Comparison of ENCODE assay signal across 8 cellular contexts in genomic region chr16:4693296-4693955, GRCh38. TPM values are rescaled to one million over a fixed set of nuclear protein-coding genes. Genes with fewer than 3 reads are reported as not detected.
A peak's percentile ranks its signal among the peaks of the same experiment; 100 is the strongest.
DNase-seq lines count a peak whose midpoint lies in the region; ATAC-seq, FAIRE-seq and TF ChIP-seq lines count a peak whose summit lies in the region.

NUDT16L1 (plus strand) TSS chr16:4693562; CDS start chr16:4693727, 165 bp downstream.

- peak within 1 kb of the TSS; percentile 86 to 92; a peak in 3 of 4 replicates for H4K8ac ChIP-seq in IMR-90 (ENCODE audit: low read depth in 2 of 2, low read length in 2 of 2)

- CTCF ChIA-PET in IMR-90 (lab: Yijun Ruan, JAX) (no interaction called here), OCI-LY7 (lab: Charles Lee; ENCODE audit: unreplicated experiment) (no interaction called here), endothelial cell of umbilical vein (lab: Charles Lee) (no interaction called here)

- H3K4me3 ChIP-seq in IMR-90 (ENCODE audit: insufficient read depth, low read depth, low read length) (peak within 1 kb of the TSS; percentile 89), OCI-LY7 (ENCODE audit: low read depth, low read length, poor library complexity, severe bottlenecking) (peak within 1 kb of the TSS; percentile 90), endothelial cell of umbilical vein (replicated peaks in 1 of 3; ENCODE audit: insufficient read depth in 1 of 3, low read depth in 1 of 3, low read length in 3 of 3) (peak within 1 kb of the TSS; percentile 66 to 93 (median 79))

- intact Hi-C loops in IMR-90 (cut with micrococcal nuclease) (no loop called here), OCI-LY7 (cut with micrococcal nuclease; ENCODE audit: unreplicated experiment) (loop anchor here (2.0 kb wide), 1 partner anchor 41 kb away; the partner anchor contains the start of genes ANKS3 and DNAAF8), endothelial cell of umbilical vein (cut with micrococcal nuclease) (loop anchor here (1.0 to 2.0 kb wide), 3 partner anchors 41 to 263 kb away; partner anchors contain the start of genes ANKS3, DNAAF8 and MGRN1)

- ATAC-seq in GM21528 (IDR thresholded peaks at IDR 0.05; ENCODE audit: low FRiP score, unreplicated experiment) = peak; percentile 87
- peak; percentile 92 for ATAC-seq in IMR-90 (ENCODE audit: low read depth)

- peak within 1 kb of the TSS; percentile 79; the same call in 1 of the 2 replicates for H3K14ac ChIP-seq in IMR-90 (replicated peaks; ENCODE audit: low read depth, low read length)

- H3K9me1 ChIP-seq in IMR-90 (ENCODE audit: insufficient read depth, low read length) = peaks cover 5% of the 10 kb centered on the region; the same call in 1 of the 2 replicates
- no peaks in the 10 kb centered on the region for H3K9me1 ChIP-seq in endothelial cell of umbilical vein (replicated peaks; ENCODE audit: control insufficient read depth, extremely low read depth, insufficient read depth, low read length)

- H3K18ac ChIP-seq in IMR-90 (ENCODE audit: low read depth, low read length) = no peak within 1 kb of the TSS

- BruUV-seq in IMR-90 (replicated peaks; lab: Mats Ljungman, UMichigan) (no TSS peak), OCI-LY7 (replicated peaks; lab: Mats Ljungman, UMichigan) (no TSS peak), endothelial cell of umbilical vein (replicated peaks; lab: Mats Ljungman, UMichigan) (TSS peak; percentile 17)

- H4K5ac ChIP-seq in IMR-90 (ENCODE audit: low read depth, low read length) = peak within 1 kb of the TSS; percentile 50; the same call in 1 of the 2 replicates

- TF ChIP-seq POLR2A in IMR-90 (IDR thresholded peaks at IDR 0.05; ENCODE audit: low read depth, low read length) (no peak; the same call in 1 of the 2 replicates), endothelial cell of umbilical vein (IDR thresholded peaks at IDR 0.05; ENCODE audit: low read depth, low read length) (peak; percentile 78)

- peak within 1 kb of the TSS; percentile 96 for H2AK5ac ChIP-seq in IMR-90 (ENCODE audit: low read depth, low read length)

- peaks cover 17% of the 10 kb centered on the region for H4K20me1 ChIP-seq in IMR-90 (ENCODE audit: insufficient read depth, low read length)
- H4K20me1 ChIP-seq in OCI-LY7 (ENCODE audit: insufficient read depth, low read length) = 0 out of 2 replicates have a peak, but pooled peaks cover 4% of the 10 kb centered on the region
- H4K20me1 ChIP-seq in endothelial cell of umbilical vein (replicated peaks; ENCODE audit: control insufficient read depth, extremely low read depth, insufficient read depth, low read length) = no peaks in the 10 kb centered on the region

- peak; percentile 94 for FAIRE-seq in endothelial cell of umbilical vein (lab: Jason Lieb, UNC)

- in situ Hi-C loops in IMR-90 (cut with MboI; ENCODE audit: low sequenced_read_pairs) = no loop called here

- H2BK15ac ChIP-seq in IMR-90 (ENCODE audit: low read depth, low read length) = no peak within 1 kb of the TSS

- peak within 1 kb of the TSS; percentile 49 for H2BK5ac ChIP-seq in IMR-90 (ENCODE audit: low read depth, low read length, poor library complexity, severe bottlenecking)

- H2AFZ ChIP-seq in IMR-90 (replicated peaks; ENCODE audit: low read length, poor library complexity) (peak within 1 kb of the TSS; percentile 96), OCI-LY7 (ENCODE audit: low read length) (peak within 1 kb of the TSS; percentile 59), endothelial cell of umbilical vein (ENCODE audit: low read depth, low read length) (peak within 1 kb of the TSS; percentile 87)

- TF ChIP-seq CTCF in IMR-90 (conservative IDR thresholded peaks at IDR 0.05; ENCODE audit: low read depth, low read length) = peak; percentile 45; the same call in 1 of the 2 replicates
- TF ChIP-seq CTCF in OCI-LY7 (conservative IDR thresholded peaks at IDR 0.05; ENCODE audit: low read length) = 0 out of 2 replicates have a peak, but pooled peaks have one; percentile 36
- peak in 1 of 2 donors; percentile 19 for TF ChIP-seq CTCF in endothelial cell of umbilical vein (IDR thresholded peaks at IDR 0.05; ENCODE audit: extremely low read depth in 1 of 2, insufficient read depth in 1 of 2, low read depth in 1 of 2, low read length in 2 of 2)

- H3K36me3 ChIP-seq in IMR-90 (ENCODE audit: control insufficient read depth, insufficient read depth, low read length) (peaks cover 37% of the 10 kb centered on the region), OCI-LY7 (ENCODE audit: insufficient read depth, low read length) (peaks cover 29% of the 10 kb centered on the region; the same call in 1 of the 2 replicates), endothelial cell of umbilical vein (ENCODE audit: control insufficient read depth in 2 of 2, extremely low read depth in 1 of 2, insufficient read depth in 2 of 2, low read length in 2 of 2) (peaks cover 0 to 24% of the 10 kb centered on the region in 2 experiments)

- peak within 1 kb of the TSS; percentile 85 for H3K4ac ChIP-seq in IMR-90 (ENCODE audit: low read depth, low read length)

- H3K9me3 ChIP-seq in IMR-90 (ENCODE audit: control insufficient read depth, insufficient read depth, low read length) (no peaks in the 10 kb centered on the region), OCI-LY7 (ENCODE audit: low read length) (no peaks in the 10 kb centered on the region), endothelial cell of umbilical vein (replicated peaks; ENCODE audit: control insufficient read depth, insufficient read depth, low read length) (no peaks in the 10 kb centered on the region)

- H3K27ac ChIP-seq in IMR-90 (ENCODE audit: insufficient read depth, low read length) (peak within 1 kb of the TSS; percentile 84), OCI-LY7 (ENCODE audit: low read depth, low read length, poor library complexity, severe bottlenecking) (peak within 1 kb of the TSS; percentile 44), endothelial cell of umbilical vein (ENCODE audit: insufficient read depth, low read depth, low read length) (peak within 1 kb of the TSS; percentile 32)

- H3K27me3 ChIP-seq in IMR-90 (ENCODE audit: control insufficient read depth, insufficient read depth, low read length) (no peaks in the 10 kb centered on the region), endothelial cell of umbilical vein (ENCODE audit: control insufficient read depth in 2 of 2, insufficient read depth in 2 of 2, low read length in 2 of 2) (no peaks in the 10 kb centered on the region)

- H3K4me1 ChIP-seq in IMR-90 (ENCODE audit: control insufficient read depth, insufficient read depth, low read length) (peaks cover 7% of the 10 kb centered on the region), OCI-LY7 (ENCODE audit: insufficient read depth, low read length, poor library complexity, severe bottlenecking) (peaks cover 12% of the 10 kb centered on the region), endothelial cell of umbilical vein (ENCODE audit: control insufficient read depth, extremely low read depth, insufficient read depth, low read length) (peaks cover 4% of the 10 kb centered on the region)

- peak within 1 kb of the TSS; percentile 99 for H2AK9ac ChIP-seq in IMR-90 (replicated peaks; ENCODE audit: low read depth, low read length, poor library complexity)

- POLR2A ChIA-PET in IMR-90 (lab: Charles Lee; ENCODE audit: unreplicated experiment) = no interaction called here
- POLR2A ChIA-PET in OCI-LY7 (lab: Charles Lee) = interaction anchor here (0.5 kb wide), 1 partner anchor 368 kb away, joined by 4 read pairs; no protein-coding TSS in a partner anchor
- POLR2A ChIA-PET in endothelial cell of umbilical vein (lab: Charles Lee) = no interaction called here

- H2BK20ac ChIP-seq in IMR-90 (ENCODE audit: low read depth, low read length) = no peak within 1 kb of the TSS

- H2BK120ac ChIP-seq in IMR-90 (ENCODE audit: low read depth, low read length) = no peak within 1 kb of the TSS

- no peak within 1 kb of the TSS; the same call in 1 of the 2 replicates for H4K91ac ChIP-seq in IMR-90 (ENCODE audit: insufficient read depth, low read depth, low read length)

- 1% methylated on average over 57 of the region's 91 CpGs; no CpG with 5 or more reads in 1 of the 2 experiments for WGBS in IMR-90 (ENCODE audit: extremely low coverage in 2 of 2, insufficient read length in 1 of 2), 2 experiments

- no peak within 1 kb of the TSS for H3K56ac ChIP-seq in IMR-90 (ENCODE audit: extremely low read depth, insufficient read depth, low read length)

- H3K79me2 ChIP-seq in OCI-LY7 (ENCODE audit: insufficient read depth, low read depth, low read length) = no peaks in the 10 kb centered on the region
- H3K79me2 ChIP-seq in endothelial cell of umbilical vein (ENCODE audit: control insufficient read depth, insufficient read depth, low read length) = no peaks in the 10 kb centered on the region

- H3K23ac ChIP-seq in IMR-90 (ENCODE audit: low read depth, low read length) = no peak within 1 kb of the TSS

- H3K9me2 ChIP-seq in OCI-LY7 (ENCODE audit: insufficient read depth, low read length) = no peaks in the 10 kb centered on the region

- H3K9ac ChIP-seq in IMR-90 (ENCODE audit: low read depth, low read length) (peak within 1 kb of the TSS; percentile 84), endothelial cell of umbilical vein (replicated peaks; ENCODE audit: extremely low read depth, insufficient read depth, low read length) (peak within 1 kb of the TSS; percentile 78)

- H3K79me1 ChIP-seq in IMR-90 (ENCODE audit: low read depth in 1 of 2, low read length in 2 of 2) = peaks cover 0 to 26% of the 10 kb centered on the region in 2 experiments; a peak in 3 of 4 replicates

- H3K4me2 ChIP-seq in IMR-90 (ENCODE audit: low read depth, low read length) (peak within 1 kb of the TSS; percentile 86), OCI-LY7 (ENCODE audit: low read length) (peak within 1 kb of the TSS; percentile 93), endothelial cell of umbilical vein (ENCODE audit: insufficient read depth, low read length) (peak within 1 kb of the TSS; percentile 72)

- dilution Hi-C loops in IMR-90 (cut with HindIII; ENCODE audit: low sequenced_read_pairs, unreplicated experiment) = no loop called here
- dilution Hi-C loops in endothelial cell of umbilical vein (cut with MboI; ENCODE audit: extremely low pct_ligation_motif_present, low sequenced_read_pairs) = no loop called here

- peak; percentile 84 for DNase-seq in DMS 273 treated with DMSO at 0.1 percent for 48 hours (lab: John Stamatoyannopoulos, UW)
- DNase-seq in IMR-90 = peak; percentile 89
- DNase-seq in OCI-LY7 (ENCODE audit: low spot score) = peak; percentile 97
- DNase-seq in activated T-cell treated with anti-CD3 and anti-CD28 coated beads for 1 hour (ENCODE audit: low read depth) = peak; percentile 96
- peak; percentile 98 for DNase-seq in endothelial cell of umbilical vein (ENCODE audit: low read depth, low spot score)
- peak; percentile 95 for DNase-seq in midbrain (lab: John Stamatoyannopoulos, UW)
- peak; percentile 98 for DNase-seq in stimulated activated CD8-positive, alpha-beta memory T cell treated with anti-CD3 and anti-CD28 coated beads, Interleukin-15, amount 100 ng/mL, for 48 hours (ENCODE audit: low read depth in 2 of 2)

- no peak for TF ChIP-seq RAD21 in IMR-90 (IDR thresholded peaks at IDR 0.05; ENCODE audit: low read length)

RNA-seq across cellular contexts. Expression of gene NUDT16L1, which starts in this region (rescaled TPM):
- total RNA-seq in IMR-90 (2012; rRNA removed) = 22.9 and 28.3 TPM in 2 replicates
- polyA plus RNA-seq in IMR-90 (2012; rRNA removed) = 44.3 and 63.8 TPM in 2 replicates
- 55.5 and 62.4 TPM in 2 replicates for polyA plus RNA-seq in IMR-90 (2012; cell fraction: cytosol; rRNA removed)
- polyA plus RNA-seq in IMR-90 (2012; cell fraction: nucleus; rRNA removed; ENCODE audit: low replicate concordance) = 25.7 and 61.5 TPM in 2 replicates
- total RNA-seq in OCI-LY7 (2014; rRNA removed; shearing (Covaris generic)) = 14.9 and 17.8 TPM in 2 replicates
- 15.9 and 18.9 TPM in 2 replicates for total RNA-seq in OCI-LY7 (2022)
- 22.8 and 24.7 TPM in 2 replicates for total RNA-seq in endothelial cell of umbilical vein
- polyA plus RNA-seq in endothelial cell of umbilical vein = 53.1 and 65.3 TPM in 2 replicates
- polyA plus RNA-seq in endothelial cell of umbilical vein (2011; cell fraction: cytosol; rRNA removed) = 31.7 and 40.0 TPM in 2 replicates
- 21.0 and 21.6 TPM in 2 replicates for polyA plus RNA-seq in endothelial cell of umbilical vein (2011; cell fraction: nucleus; rRNA removed)
- polyA plus RNA-seq in endothelial cell of umbilical vein (2012) = 17.9 and 18.2 TPM in 2 replicates
- polyA minus RNA-seq in endothelial cell of umbilical vein = 10.0 and 12.4 TPM in 2 replicates
- polyA minus RNA-seq in endothelial cell of umbilical vein (2011; cell fraction: cytosol; rRNA and poly(A)+ RNA removed) = 10.4 TPM
- polyA minus RNA-seq in endothelial cell of umbilical vein (2011; cell fraction: nucleus; rRNA and poly(A)+ RNA removed) = 4.7 and 6.4 TPM in 2 replicates

Comparison
In these comparisons a context has a peak if more than half of its experiments do, and no peak if none do; other contexts are left out.
1. Peak in every context shown above with its lines: DNase-seq, ATAC-seq, H3K4me3 ChIP-seq and H3K27ac ChIP-seq.
2. H3K27ac ChIP-seq: peak in every context shown above with its lines; median percentile 84 in IMR-90; 44 in OCI-LY7; 32 in endothelial cell of umbilical vein.